ENCODE assay signal across 1 cellular context in genomic region chr19:57803265-57803593, GRCh38.
TF ChIP-seq lines count a peak whose summit lies in the region.

No MANE protein-coding gene starts in this region.

TF ChIP-seq in GM23338, 12 proteins besides CTCF, POLR2A, EP300 and RAD21 (continued from another document):
- TF ChIP-seq ZNF462 (CRISPR knock-in tag; IDR thresholded peaks at IDR 0.05) (no peak), STAT1 (IDR thresholded peaks at IDR 0.05; ENCODE audit: unreplicated experiment) (no peak), POLR2AphosphoS5 (IDR thresholded peaks at IDR 0.05; ENCODE audit: low read depth) (no peak), ZNF114 (CRISPR knock-in tag; IDR thresholded peaks at IDR 0.05) (no peak), JUNB (IDR thresholded peaks at IDR 0.05; ENCODE audit: unreplicated experiment) (no peak)
